Comparison of ENCODE assay signal across 17 cellular contexts in the genomic region with DNA sequence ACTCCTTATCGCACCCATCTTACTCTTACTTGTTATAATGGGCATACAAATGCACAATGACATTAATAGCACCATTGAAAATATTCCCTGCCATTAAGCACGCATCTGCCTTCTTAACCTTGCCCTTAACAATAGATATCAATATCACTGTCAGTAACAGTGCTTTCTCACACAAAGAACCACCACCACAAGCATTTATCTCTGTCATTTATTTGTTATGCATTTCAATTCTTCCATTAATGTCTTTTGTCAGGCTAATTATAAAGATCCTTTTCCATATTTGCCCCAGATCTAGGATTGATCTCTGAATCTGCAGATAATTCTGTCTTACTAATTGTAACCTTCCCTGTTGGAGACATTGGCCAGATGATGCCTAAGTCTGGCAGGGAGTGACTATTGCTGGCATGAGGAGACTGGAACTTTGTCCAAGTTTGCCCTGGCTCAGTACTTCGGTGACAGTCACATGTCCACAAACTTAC.
"Had no signal": no experiment of that assay in that cellular context is flagged by ENCODE, and none has a peak within 500 bp of the region (broad histone marks: within the 10 kb centered on the region; RNA-seq: fewer than 3 reads in every experiment).

No MANE protein-coding gene starts in this region.

- H3K4me3 ChIP-seq: esophagus squamous epithelium, tibial artery, uterus had no signal

- H3K27me3 Mint-ChIP-seq: activated B cell treated with CpG ODN at 0.5 μM for 24 hours had no signal

- ATAC-seq: activated CD8-positive, alpha-beta T cell treated with anti-CD3 and anti-CD28 coated beads, Interleukin-2, amount 10 ng/mL, durations not matched to agents 7 days and 5 days; activated naive CD4-positive, alpha-beta T cell treated with anti-CD3 and anti-CD28 coated beads, Interleukin-2, amount 50 U/mL, for 72 hours; activated T-cell treated with anti-CD3 and anti-CD28 coated beads, Interleukin-2, amount 50 U/mL, for 72 hours; naive thymus-derived CD4-positive, alpha-beta T cell; stimulated activated naive B cell treated with anti-CD40 and anti-IgM and Interleukin-4, amounts not matched to agents 10 μg/mL and 1 μg/mL and 100 μg/mL, for 72 hours had no signal

- H3K27me3 ChIP-seq: tibial artery, uterus had no signal

- DNase-seq: activated B cell treated with CpG ODN at 0.5 μM for 24 hours; activated CD4-positive, alpha-beta T cell treated with anti-CD3 and anti-CD28 coated beads for 48 hours; activated CD8-positive, alpha-beta memory T cell treated with anti-CD3 and anti-CD28 coated beads, Interleukin-2, amount 50 U/mL, for 48 hours; activated CD8-positive, alpha-beta T cell treated with anti-CD3 and anti-CD28 coated beads, Interleukin-2, amount 10 ng/mL, durations not matched to agents 7 days and 5 days; activated gamma-delta T cell; activated T-cell treated with anti-CD3 and anti-CD28 coated beads, Interleukin-2, amount 50 U/mL, for 72 hours; effector CD8-positive, alpha-beta T cell; esophagus squamous epithelium; foreskin fibroblast; immature natural killer cell; naive thymus-derived CD4-positive, alpha-beta T cell; stimulated activated CD4-positive, alpha-beta T cell treated with anti-CD3 and anti-CD28 coated beads, Interleukin-2, amount 100 ng/mL, for 48 hours; stimulated activated naive B cell treated with anti-CD40 and anti-IgM and Interleukin-4, amounts not matched to agents 10 μg/mL and 1 μg/mL and 100 μg/mL, for 72 hours; tibial artery; uterus had no signal

- H3K4me1 Mint-ChIP-seq: activated B cell treated with CpG ODN at 0.5 μM for 24 hours; immature natural killer cell; naive thymus-derived CD4-positive, alpha-beta T cell; stimulated activated naive B cell treated with anti-CD40 and anti-IgM and Interleukin-4, amounts not matched to agents 10 μg/mL and 1 μg/mL and 100 μg/mL, for 72 hours had no signal

- H3K27ac ChIP-seq: esophagus squamous epithelium, parathyroid adenoma, tibial artery, uterus had no signal

- H3K9me3 Mint-ChIP-seq: activated B cell treated with CpG ODN at 0.5 μM for 24 hours; activated naive CD4-positive, alpha-beta T cell treated with anti-CD3 and anti-CD28 coated beads, Interleukin-2, amount 50 U/mL, for 72 hours; activated T-cell treated with anti-CD3 and anti-CD28 coated beads, Interleukin-2, amount 50 U/mL, for 72 hours; immature natural killer cell; stimulated activated naive B cell treated with anti-CD40 and anti-IgM and Interleukin-4, amounts not matched to agents 10 μg/mL and 1 μg/mL and 100 μg/mL, for 72 hours had no signal

- H3K9me3 ChIP-seq: esophagus squamous epithelium, tibial artery, uterus had no signal

- H3K27ac Mint-ChIP-seq: activated B cell treated with CpG ODN at 0.5 μM for 24 hours; activated CD8-positive, alpha-beta T cell treated with anti-CD3 and anti-CD28 coated beads, Interleukin-2, amount 10 ng/mL, durations not matched to agents 7 days and 5 days; activated naive CD4-positive, alpha-beta T cell treated with anti-CD3 and anti-CD28 coated beads, Interleukin-2, amount 50 U/mL, for 72 hours; activated T-cell treated with anti-CD3 and anti-CD28 coated beads, Interleukin-2, amount 50 U/mL, for 72 hours; immature natural killer cell; naive thymus-derived CD4-positive, alpha-beta T cell; stimulated activated naive B cell treated with anti-CD40 and anti-IgM and Interleukin-4, amounts not matched to agents 10 μg/mL and 1 μg/mL and 100 μg/mL, for 72 hours had no signal

- H3K4me1 ChIP-seq: parathyroid adenoma, tibial artery, uterus had no signal

- H3K36me3 ChIP-seq: esophagus squamous epithelium, tibial artery, uterus had no signal

- H3K4me3 Mint-ChIP-seq: activated B cell treated with CpG ODN at 0.5 μM for 24 hours; activated CD8-positive, alpha-beta T cell treated with anti-CD3 and anti-CD28 coated beads, Interleukin-2, amount 10 ng/mL, durations not matched to agents 7 days and 5 days; activated T-cell treated with anti-CD3 and anti-CD28 coated beads, Interleukin-2, amount 50 U/mL, for 72 hours; immature natural killer cell; naive thymus-derived CD4-positive, alpha-beta T cell; stimulated activated naive B cell treated with anti-CD40 and anti-IgM and Interleukin-4, amounts not matched to agents 10 μg/mL and 1 μg/mL and 100 μg/mL, for 72 hours had no signal

- H3K36me3 Mint-ChIP-seq: activated naive CD4-positive, alpha-beta T cell treated with anti-CD3 and anti-CD28 coated beads, Interleukin-2, amount 50 U/mL, for 72 hours; immature natural killer cell; naive thymus-derived CD4-positive, alpha-beta T cell; stimulated activated naive B cell treated with anti-CD40 and anti-IgM and Interleukin-4, amounts not matched to agents 10 μg/mL and 1 μg/mL and 100 μg/mL, for 72 hours had no signal
